1 cellular context compared by ENCODE assay signal in the genomic region with DNA sequence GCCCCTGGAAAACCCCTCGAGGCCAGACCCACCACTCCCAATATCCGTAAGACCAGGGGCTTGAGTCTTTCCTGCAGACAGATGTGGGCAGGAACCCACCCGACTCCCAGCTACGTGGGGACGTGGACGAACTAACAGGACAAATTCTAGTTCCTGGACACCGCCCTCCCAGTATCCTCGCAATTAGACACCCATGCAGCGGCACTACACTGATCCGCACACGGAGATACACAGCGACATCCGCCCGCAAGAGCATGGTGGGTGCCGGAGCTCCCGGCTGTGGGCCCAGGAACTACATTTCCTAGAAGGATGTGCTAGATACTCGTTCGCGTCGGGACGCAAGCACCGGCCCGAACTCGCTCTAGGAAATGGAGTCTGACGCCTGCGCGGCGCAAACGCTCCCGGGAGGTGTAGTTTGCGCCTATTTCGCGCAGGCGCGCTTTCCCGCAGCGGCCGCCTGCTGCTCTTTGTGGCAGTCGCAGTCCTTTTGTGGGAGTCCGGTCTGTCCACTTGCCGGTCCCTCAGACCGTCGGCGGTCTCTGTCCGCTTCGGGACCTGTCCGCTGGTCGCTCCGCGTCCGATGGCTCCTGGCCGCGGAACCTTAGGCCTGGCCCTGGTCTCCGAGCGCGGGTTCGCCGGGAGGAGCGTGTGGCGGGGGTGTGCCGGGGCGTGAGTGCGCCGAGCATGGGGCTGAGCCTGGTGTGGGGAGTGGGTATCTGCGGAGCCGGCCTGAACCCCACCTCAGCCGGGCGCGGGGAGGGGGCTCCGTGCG.
A peak's percentile ranks its signal among the peaks of the same experiment; 100 is the strongest.
TF ChIP-seq lines count a peak whose summit lies in the region.

ZNF74 (plus strand) TSS at position 447 of the 772 bp plus-strand sequence. CDS start 478 bp downstream, outside the sequence.

TF ChIP-seq in K562, 482 proteins besides CTCF, POLR2A, EP300 and RAD21 (continued from another document and continues in another):
- TF ChIP-seq, protein P1, sequence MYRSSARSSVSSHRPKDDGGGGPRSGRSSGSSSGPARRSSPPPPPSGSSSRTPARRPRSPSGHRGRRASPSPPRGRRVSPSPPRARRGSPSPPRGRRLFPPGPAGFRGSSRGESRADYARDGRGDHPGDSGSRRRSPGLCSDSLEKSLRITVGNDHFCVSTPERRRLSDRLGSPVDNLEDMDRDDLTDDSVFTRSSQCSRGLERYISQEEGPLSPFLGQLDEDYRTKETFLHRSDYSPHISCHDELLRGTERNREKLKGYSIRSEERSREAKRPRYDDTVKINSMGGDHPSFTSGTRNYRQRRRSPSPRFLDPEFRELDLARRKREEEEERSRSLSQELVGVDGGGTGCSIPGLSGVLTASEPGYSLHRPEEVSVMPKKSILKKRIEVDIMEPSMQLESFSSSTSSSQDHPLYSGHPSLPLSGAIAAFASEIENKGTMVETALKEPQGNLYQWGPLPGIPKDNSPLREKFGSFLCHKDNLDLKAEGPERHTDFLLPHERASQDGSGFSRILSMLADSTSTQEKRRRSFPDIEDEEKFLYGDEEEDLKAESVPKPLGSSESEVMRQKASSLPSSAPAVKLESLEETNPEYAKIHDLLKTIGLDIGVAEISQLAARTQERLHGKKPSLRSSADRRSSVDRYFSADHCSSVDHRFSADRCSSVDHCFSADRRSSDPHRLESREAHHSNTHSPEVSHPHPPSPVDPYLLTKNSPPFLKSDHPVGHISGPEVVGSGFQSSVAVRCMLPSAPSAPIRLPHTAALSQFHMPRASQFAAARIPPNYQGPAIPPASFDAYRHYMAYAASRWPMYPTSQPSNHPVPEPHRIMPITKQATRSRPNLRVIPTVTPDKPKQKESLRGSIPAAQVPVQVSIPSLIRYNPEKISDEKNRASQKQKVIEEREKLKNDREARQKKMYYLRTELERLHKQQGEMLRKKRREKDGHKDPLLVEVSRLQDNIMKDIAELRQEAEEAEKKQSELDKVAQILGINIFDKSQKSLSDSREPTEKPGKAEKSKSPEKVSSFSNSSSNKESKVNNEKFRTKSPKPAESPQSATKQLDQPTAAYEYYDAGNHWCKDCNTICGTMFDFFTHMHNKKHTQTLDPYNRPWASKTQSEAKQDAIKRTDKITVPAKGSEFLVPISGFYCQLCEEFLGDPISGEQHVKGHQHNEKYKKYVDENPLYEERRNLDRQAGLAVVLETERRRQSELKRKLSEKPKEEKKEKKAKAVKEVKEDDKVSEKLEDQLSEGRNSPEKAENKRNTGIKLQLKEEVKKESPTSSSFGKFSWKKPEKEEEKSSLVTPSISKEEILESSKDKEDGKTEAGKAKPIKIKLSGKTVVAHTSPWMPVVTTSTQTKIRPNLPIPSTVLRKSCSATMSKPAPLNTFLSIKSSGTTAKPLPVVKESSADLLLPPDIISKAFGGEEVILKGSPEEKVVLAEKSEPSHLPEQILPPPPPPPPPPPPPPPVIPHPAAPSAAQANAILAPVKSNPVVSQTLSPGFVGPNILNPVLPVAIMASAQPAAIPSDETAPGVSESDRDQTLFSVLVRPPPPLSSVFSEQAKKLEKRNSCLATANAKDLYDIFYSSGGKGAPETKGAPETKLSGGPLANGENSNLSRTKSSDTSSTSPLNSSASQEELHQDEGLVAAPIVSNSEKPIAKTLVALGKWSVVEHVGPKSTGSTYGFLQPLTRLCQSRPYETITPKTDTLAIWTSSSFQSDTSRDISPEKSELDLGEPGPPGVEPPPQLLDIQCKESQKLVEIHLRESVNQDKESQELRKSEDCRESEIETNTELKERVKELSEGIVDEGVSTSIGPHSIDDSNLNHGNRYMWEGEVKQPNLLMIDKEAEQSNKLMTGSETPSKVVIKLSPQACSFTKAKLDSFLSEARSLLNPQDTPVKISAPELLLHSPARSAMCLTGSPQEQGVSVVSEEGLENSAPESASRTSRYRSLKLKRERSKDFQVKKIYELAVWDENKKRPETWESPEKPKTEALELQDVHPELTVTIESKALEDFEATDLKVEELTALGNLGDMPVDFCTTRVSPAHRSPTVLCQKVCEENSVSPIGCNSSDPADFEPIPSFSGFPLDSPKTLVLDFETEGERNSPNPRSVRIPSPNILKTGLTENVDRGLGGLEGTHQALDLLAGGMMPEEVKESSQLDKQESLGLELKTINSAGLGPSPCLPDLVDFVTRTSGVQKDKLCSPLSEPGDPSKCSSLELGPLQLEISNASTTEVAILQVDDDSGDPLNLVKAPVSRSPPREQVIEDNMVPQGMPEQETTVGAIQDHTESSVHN (IDR thresholded peaks at IDR 0.05; ENCODE audit: borderline replicate concordance in 1 of 2, low read depth in 1 of 2) = no peak
- TF ChIP-seq, protein P2, sequence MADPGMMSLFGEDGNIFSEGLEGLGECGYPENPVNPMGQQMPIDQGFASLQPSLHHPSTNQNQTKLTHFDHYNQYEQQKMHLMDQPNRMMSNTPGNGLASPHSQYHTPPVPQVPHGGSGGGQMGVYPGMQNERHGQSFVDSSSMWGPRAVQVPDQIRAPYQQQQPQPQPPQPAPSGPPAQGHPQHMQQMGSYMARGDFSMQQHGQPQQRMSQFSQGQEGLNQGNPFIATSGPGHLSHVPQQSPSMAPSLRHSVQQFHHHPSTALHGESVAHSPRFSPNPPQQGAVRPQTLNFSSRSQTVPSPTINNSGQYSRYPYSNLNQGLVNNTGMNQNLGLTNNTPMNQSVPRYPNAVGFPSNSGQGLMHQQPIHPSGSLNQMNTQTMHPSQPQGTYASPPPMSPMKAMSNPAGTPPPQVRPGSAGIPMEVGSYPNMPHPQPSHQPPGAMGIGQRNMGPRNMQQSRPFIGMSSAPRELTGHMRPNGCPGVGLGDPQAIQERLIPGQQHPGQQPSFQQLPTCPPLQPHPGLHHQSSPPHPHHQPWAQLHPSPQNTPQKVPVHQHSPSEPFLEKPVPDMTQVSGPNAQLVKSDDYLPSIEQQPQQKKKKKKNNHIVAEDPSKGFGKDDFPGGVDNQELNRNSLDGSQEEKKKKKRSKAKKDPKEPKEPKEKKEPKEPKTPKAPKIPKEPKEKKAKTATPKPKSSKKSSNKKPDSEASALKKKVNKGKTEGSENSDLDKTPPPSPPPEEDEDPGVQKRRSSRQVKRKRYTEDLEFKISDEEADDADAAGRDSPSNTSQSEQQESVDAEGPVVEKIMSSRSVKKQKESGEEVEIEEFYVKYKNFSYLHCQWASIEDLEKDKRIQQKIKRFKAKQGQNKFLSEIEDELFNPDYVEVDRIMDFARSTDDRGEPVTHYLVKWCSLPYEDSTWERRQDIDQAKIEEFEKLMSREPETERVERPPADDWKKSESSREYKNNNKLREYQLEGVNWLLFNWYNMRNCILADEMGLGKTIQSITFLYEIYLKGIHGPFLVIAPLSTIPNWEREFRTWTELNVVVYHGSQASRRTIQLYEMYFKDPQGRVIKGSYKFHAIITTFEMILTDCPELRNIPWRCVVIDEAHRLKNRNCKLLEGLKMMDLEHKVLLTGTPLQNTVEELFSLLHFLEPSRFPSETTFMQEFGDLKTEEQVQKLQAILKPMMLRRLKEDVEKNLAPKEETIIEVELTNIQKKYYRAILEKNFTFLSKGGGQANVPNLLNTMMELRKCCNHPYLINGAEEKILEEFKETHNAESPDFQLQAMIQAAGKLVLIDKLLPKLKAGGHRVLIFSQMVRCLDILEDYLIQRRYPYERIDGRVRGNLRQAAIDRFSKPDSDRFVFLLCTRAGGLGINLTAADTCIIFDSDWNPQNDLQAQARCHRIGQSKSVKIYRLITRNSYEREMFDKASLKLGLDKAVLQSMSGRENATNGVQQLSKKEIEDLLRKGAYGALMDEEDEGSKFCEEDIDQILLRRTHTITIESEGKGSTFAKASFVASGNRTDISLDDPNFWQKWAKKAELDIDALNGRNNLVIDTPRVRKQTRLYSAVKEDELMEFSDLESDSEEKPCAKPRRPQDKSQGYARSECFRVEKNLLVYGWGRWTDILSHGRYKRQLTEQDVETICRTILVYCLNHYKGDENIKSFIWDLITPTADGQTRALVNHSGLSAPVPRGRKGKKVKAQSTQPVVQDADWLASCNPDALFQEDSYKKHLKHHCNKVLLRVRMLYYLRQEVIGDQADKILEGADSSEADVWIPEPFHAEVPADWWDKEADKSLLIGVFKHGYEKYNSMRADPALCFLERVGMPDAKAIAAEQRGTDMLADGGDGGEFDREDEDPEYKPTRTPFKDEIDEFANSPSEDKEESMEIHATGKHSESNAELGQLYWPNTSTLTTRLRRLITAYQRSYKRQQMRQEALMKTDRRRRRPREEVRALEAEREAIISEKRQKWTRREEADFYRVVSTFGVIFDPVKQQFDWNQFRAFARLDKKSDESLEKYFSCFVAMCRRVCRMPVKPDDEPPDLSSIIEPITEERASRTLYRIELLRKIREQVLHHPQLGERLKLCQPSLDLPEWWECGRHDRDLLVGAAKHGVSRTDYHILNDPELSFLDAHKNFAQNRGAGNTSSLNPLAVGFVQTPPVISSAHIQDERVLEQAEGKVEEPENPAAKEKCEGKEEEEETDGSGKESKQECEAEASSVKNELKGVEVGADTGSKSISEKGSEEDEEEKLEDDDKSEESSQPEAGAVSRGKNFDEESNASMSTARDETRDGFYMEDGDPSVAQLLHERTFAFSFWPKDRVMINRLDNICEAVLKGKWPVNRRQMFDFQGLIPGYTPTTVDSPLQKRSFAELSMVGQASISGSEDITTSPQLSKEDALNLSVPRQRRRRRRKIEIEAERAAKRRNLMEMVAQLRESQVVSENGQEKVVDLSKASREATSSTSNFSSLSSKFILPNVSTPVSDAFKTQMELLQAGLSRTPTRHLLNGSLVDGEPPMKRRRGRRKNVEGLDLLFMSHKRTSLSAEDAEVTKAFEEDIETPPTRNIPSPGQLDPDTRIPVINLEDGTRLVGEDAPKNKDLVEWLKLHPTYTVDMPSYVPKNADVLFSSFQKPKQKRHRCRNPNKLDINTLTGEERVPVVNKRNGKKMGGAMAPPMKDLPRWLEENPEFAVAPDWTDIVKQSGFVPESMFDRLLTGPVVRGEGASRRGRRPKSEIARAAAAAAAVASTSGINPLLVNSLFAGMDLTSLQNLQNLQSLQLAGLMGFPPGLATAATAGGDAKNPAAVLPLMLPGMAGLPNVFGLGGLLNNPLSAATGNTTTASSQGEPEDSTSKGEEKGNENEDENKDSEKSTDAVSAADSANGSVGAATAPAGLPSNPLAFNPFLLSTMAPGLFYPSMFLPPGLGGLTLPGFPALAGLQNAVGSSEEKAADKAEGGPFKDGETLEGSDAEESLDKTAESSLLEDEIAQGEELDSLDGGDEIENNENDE (IDR thresholded peaks at IDR 0.05; ENCODE audit: low read depth, low read length) = no peak
- no peak for TF ChIP-seq TSC22D4 (tag; IDR thresholded peaks at IDR 0.05)
- TF ChIP-seq ETV6 (IDR thresholded peaks at IDR 0.05; ENCODE audit: borderline replicate concordance in 1 of 2, low read depth in 2 of 2, low read length in 1 of 2) = no peak
- no peak for TF ChIP-seq ETV6 (CRISPR knock-in tag; IDR thresholded peaks at IDR 0.05; ENCODE audit: borderline replicate concordance)
- no peak for TF ChIP-seq NR0B1 (IDR thresholded peaks at IDR 0.05; ENCODE audit: partially characterized antibody)
- no peak for TF ChIP-seq NR2C2 (CRISPR knock-in tag; IDR thresholded peaks at IDR 0.05)
- TF ChIP-seq NR2C2 (tag; IDR thresholded peaks at IDR 0.05) = no peak
- TF ChIP-seq, protein P3, sequence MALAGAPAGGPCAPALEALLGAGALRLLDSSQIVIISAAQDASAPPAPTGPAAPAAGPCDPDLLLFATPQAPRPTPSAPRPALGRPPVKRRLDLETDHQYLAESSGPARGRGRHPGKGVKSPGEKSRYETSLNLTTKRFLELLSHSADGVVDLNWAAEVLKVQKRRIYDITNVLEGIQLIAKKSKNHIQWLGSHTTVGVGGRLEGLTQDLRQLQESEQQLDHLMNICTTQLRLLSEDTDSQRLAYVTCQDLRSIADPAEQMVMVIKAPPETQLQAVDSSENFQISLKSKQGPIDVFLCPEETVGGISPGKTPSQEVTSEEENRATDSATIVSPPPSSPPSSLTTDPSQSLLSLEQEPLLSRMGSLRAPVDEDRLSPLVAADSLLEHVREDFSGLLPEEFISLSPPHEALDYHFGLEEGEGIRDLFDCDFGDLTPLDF (CRISPR knock-in tag; IDR thresholded peaks at IDR 0.05) = peak; percentile 98
- no peak for TF ChIP-seq COPS2 (conservative IDR thresholded peaks at IDR 0.05)
- TF ChIP-seq, protein P4, sequence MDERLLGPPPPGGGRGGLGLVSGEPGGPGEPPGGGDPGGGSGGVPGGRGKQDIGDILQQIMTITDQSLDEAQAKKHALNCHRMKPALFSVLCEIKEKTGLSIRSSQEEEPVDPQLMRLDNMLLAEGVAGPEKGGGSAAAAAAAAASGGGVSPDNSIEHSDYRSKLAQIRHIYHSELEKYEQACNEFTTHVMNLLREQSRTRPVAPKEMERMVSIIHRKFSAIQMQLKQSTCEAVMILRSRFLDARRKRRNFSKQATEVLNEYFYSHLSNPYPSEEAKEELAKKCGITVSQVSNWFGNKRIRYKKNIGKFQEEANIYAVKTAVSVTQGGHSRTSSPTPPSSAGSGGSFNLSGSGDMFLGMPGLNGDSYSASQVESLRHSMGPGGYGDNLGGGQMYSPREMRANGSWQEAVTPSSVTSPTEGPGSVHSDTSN (CRISPR knock-in tag; IDR thresholded peaks at IDR 0.05; ENCODE audit: low read depth) = no peak; the same call in 1 of the 2 replicates
- TF ChIP-seq, protein P4 (tag; conservative IDR thresholded peaks at IDR 0.05; ENCODE audit: low read depth) = no peak
- peak; percentile 78 for TF ChIP-seq JUND (IDR thresholded peaks at IDR 0.05; ENCODE audit: borderline replicate concordance, low read depth, low read length)
- peak; percentile 85; the same call in 2 of the 3 replicates for TF ChIP-seq JUND (tag; IDR thresholded peaks at IDR 0.05; ENCODE audit: borderline replicate concordance, low read depth, low read length)
- TF ChIP-seq ZSCAN32 (CRISPR knock-in tag; IDR thresholded peaks at IDR 0.05) = no peak; the same call in 1 of the 2 replicates
- TF ChIP-seq ZNF445 (CRISPR knock-in tag; IDR thresholded peaks at IDR 0.05; ENCODE audit: low read depth) = no peak
- TF ChIP-seq ZNF133 (CRISPR knock-in tag; IDR thresholded peaks at IDR 0.05) = no peak
- TF ChIP-seq HNRNPK (IDR thresholded peaks at IDR 0.05; ENCODE audit: low read depth, low read length, poor library complexity, severe bottlenecking) = no peak
- no peak for TF ChIP-seq MIER1 (IDR thresholded peaks at IDR 0.05; ENCODE audit: low read depth)
- no peak for TF ChIP-seq MTF1 (CRISPR knock-in tag; IDR thresholded peaks at IDR 0.05; ENCODE audit: borderline replicate concordance)
- TF ChIP-seq RUNX1 (IDR thresholded peaks at IDR 0.05; ENCODE audit: low read depth) = no peak
- TF ChIP-seq ZNF76 (CRISPR knock-in tag; IDR thresholded peaks at IDR 0.05; ENCODE audit: borderline replicate concordance) = 0 out of 2 replicates have a peak, but pooled peaks have one; percentile 89
- 0 out of 2 replicates have a peak, but pooled peaks have one; percentile 36 for TF ChIP-seq MEF2D (tag; conservative IDR thresholded peaks at IDR 0.05; ENCODE audit: low read depth)
- peak; percentile 92; the same call in 1 of the 2 replicates for TF ChIP-seq POLR2AphosphoS5 (IDR thresholded peaks at IDR 0.05; ENCODE audit: control insufficient read depth, insufficient read depth, low read depth, low read length)
- TF ChIP-seq ZNF695 (CRISPR knock-in tag; IDR thresholded peaks at IDR 0.05) = no peak; the same call in 1 of the 2 replicates
